ENCODE assay signal across 8 cellular contexts in genomic region chr5:10577371-10578291, GRCh38. TPM values are rescaled to one million over a fixed set of nuclear protein-coding genes. Genes with fewer than 3 reads are reported as not detected.
DNase-seq lines count a peak whose midpoint lies in the region; ATAC-seq and TF ChIP-seq lines count a peak whose summit lies in the region.

No MANE protein-coding gene starts in this region.

- no peak for TF ChIP-seq EP300 in esophagus muscularis mucosa (IDR thresholded peaks at IDR 0.05)

- no peak overlapping the region for H3K4me3 ChIP-seq in mucosa of descending colon
- H3K4me3 ChIP-seq in esophagus muscularis mucosa, result no peak overlapping the region

- intact Hi-C loops in mucosa of descending colon (cut with DNase I, micrococcal nuclease), result no loop called here
- intact Hi-C loops in esophagus muscularis mucosa (cut with DNase I), result no loop called here

- H3K9me3 ChIP-seq in mucosa of descending colon (no peaks in the 10 kb centered on the region), esophagus muscularis mucosa (no peaks in the 10 kb centered on the region)

- H3K36me3 ChIP-seq in mucosa of descending colon (ENCODE audit: low read depth) (no peaks in the 10 kb centered on the region), esophagus muscularis mucosa (no peaks in the 10 kb centered on the region)

- ATAC-seq in GM18505 (IDR thresholded peaks at IDR 0.05; ENCODE audit: unreplicated experiment) (no peak), HG02588 (IDR thresholded peaks at IDR 0.05; ENCODE audit: unreplicated experiment) (peak; percentile 58), SK-N-SH treated with all-trans-retinoic acid at 6 μM for 48 hours (peak; percentile 60), mucosa of descending colon (peak; percentile 34), foreskin keratinocyte (no peak), GM19328 (IDR thresholded peaks at IDR 0.05; ENCODE audit: unreplicated experiment) (no peak)

- H3K27me3 ChIP-seq in foreskin keratinocyte, result no peaks in the 10 kb centered on the region
- H3K27me3 ChIP-seq in esophagus muscularis mucosa, result no peaks in the 10 kb centered on the region

- DNase-seq in mucosa of descending colon (peak in 1 of 3 donors; percentile 38), foreskin keratinocyte (no peak), esophagus muscularis mucosa (ENCODE audit: extremely low spot score) (no peak)
- no peak for DNase-seq in stimulated activated CD4-positive, alpha-beta T cell treated with anti-CD3 and anti-CD28 coated beads, Interleukin-4, amount 100 ng/mL, for 24 hours

- TF ChIP-seq CTCF in mucosa of descending colon (IDR thresholded peaks at IDR 0.05) (no peak), foreskin keratinocyte (conservative IDR thresholded peaks at IDR 0.05) (no peak), esophagus muscularis mucosa (IDR thresholded peaks at IDR 0.05) (no peak)

- TF ChIP-seq POLR2A in GM18505 (IDR thresholded peaks at IDR 0.05; ENCODE audit: borderline replicate concordance, extremely low read depth, insufficient read depth, insufficient read length), result peak; percentile 52
- TF ChIP-seq POLR2A in esophagus muscularis mucosa (IDR thresholded peaks at IDR 0.05; ENCODE audit: low read depth), result no peak

- H3K27ac ChIP-seq in foreskin keratinocyte (no peak overlapping the region), esophagus muscularis mucosa (replicated peaks in 1 of 4) (no peak overlapping the region)

- 27% methylated on average over 10 of the region's 18 CpGs for WGBS in esophagus muscularis mucosa

- H3K4me1 ChIP-seq in mucosa of descending colon (ENCODE audit: low read depth) (no peaks in the 10 kb centered on the region), foreskin keratinocyte (no peaks in the 10 kb centered on the region), esophagus muscularis mucosa (peaks cover 12 to 15% (median 14%) of the 10 kb centered on the region in 4 donors)

TF ChIP-seq in SK-N-SH treated with all-trans-retinoic acid at 6 μM for 48 hours, 23 proteins besides CTCF, POLR2A, EP300 and RAD21:
- no peak for TF ChIP-seq TSHZ2 (CRISPR knock-in tag; IDR thresholded peaks at IDR 0.05)
- TF ChIP-seq ZNF8 (CRISPR knock-in tag; IDR thresholded peaks at IDR 0.05), result no peak
- no peak for TF ChIP-seq PPARA (CRISPR knock-in tag; IDR thresholded peaks at IDR 0.05; ENCODE audit: borderline replicate concordance)
- no peak for TF ChIP-seq BACH2 (CRISPR knock-in tag; IDR thresholded peaks at IDR 0.05; ENCODE audit: borderline replicate concordance)
- TF ChIP-seq ZC3H10 (CRISPR knock-in tag; IDR thresholded peaks at IDR 0.05), result no peak

RNA-seq across cellular contexts. Expression of gene ANKRD33B, which starts 13.8 kb away (rescaled TPM):
- total RNA-seq in mucosa of descending colon, result 1 to 10 TPM in 2 of 3 donors, under 1 TPM in 1; 0.96 to 3.3 (median 1.7) TPM
- total RNA-seq in foreskin keratinocyte, result 1.8 and 4.3 TPM in 2 replicates
- 0.31 and 0.87 TPM in 2 replicates for polyA plus RNA-seq in foreskin keratinocyte
- 1 to 10 TPM; 4.6 to 8.2 (median 6.7) TPM for total RNA-seq in esophagus muscularis mucosa

Comparison
In these comparisons a context has a peak if more than half of its experiments do, and no peak if none do; other contexts are left out.
1. ATAC-seq: peak in HG02588 (single experiment), SK-N-SH treated with all-trans-retinoic acid at 6 μM for 48 hours (single experiment) and mucosa of descending colon (single experiment); none in GM18505 (single experiment), foreskin keratinocyte (single experiment) and GM19328 (single experiment).